ENCODE assay signal across 11 cellular contexts in genomic region chr19:46494115-46494935, GRCh38. TPM values are rescaled to one million over a fixed set of nuclear protein-coding genes. Genes with fewer than 3 reads are reported as not detected.
DNase-seq lines count a peak whose midpoint lies in the region; ATAC-seq, FAIRE-seq and TF ChIP-seq lines count a peak whose summit lies in the region.
"Had no signal": no experiment of that assay in that cellular context is flagged by ENCODE, and none has a peak within 500 bp of the region (broad histone marks: within the 10 kb centered on the region; RNA-seq: fewer than 3 reads in every experiment).

No MANE protein-coding gene starts in this region.

- POLR2A ChIA-PET in HepG2 (lab: Yijun Ruan, JAX): no interaction called here

- TF ChIP-seq CTCF in right lobe of liver (IDR thresholded peaks at IDR 0.05) (no peak), HepG2 (CRISPR knock-in tag; IDR thresholded peaks at IDR 0.05) (no peak), coronary artery (IDR thresholded peaks at IDR 0.05) (no peak), nephron progenitor cell (IDR thresholded peaks at IDR 0.05) (no peak)

- in situ Hi-C loops in HepG2 (cut with HindIII; ENCODE audit: extremely low pct_ligation_motif_present, low pct_unique_long_range_greater_than_20kb): no loop called here

- TF ChIP-seq RAD21 in HepG2 (CRISPR knock-in tag; IDR thresholded peaks at IDR 0.05): no peak

- DNase-seq in right lobe of liver (peak in 1 of 3 donors; percentile 20), HepG2 (ENCODE audit: low spot score) (no peak), coronary artery (ENCODE audit: low spot score) (no peak), nephron progenitor cell (no peak), H54 (ENCODE audit: insufficient read length, low spot score) (no peak), NOMO-1 treated with DMSO at 0.1 percent for 48 hours (lab: John Stamatoyannopoulos, UW; ENCODE audit: unreplicated experiment) (no peak), HuH-7 (ENCODE audit: low spot score) (no peak)
- DNase-seq in activated CD4-positive, CD25-positive, alpha-beta regulatory T cell treated with anti-CD3 and anti-CD28 coated beads, Interleukin-2, amount 50 U/mL, for 72 hours: no peak
- DNase-seq: NCI-H1436 treated with DMSO at 0.1 percent for 48 hours had no signal

- H2AFZ ChIP-seq in HepG2 (ENCODE audit: low read length): no peak overlapping the region

- H3K36me3 Mint-ChIP-seq in nephron progenitor cell (ENCODE audit: low read depth): peaks cover 8% of the 10 kb centered on the region

- H3K27ac ChIP-seq in right lobe of liver (no peak overlapping the region), HepG2 (ENCODE audit: extremely low read length, insufficient read depth, low read length) (no peak overlapping the region), coronary artery (no peak overlapping the region)

- no peaks in the 10 kb centered on the region for H4K20me1 ChIP-seq in HepG2 (ENCODE audit: insufficient read depth, low read length)

- no peak overlapping the region for H3K9ac ChIP-seq in HepG2 (ENCODE audit: insufficient read depth, low read depth, low read length)

- H3K4me3 ChIP-seq in right lobe of liver (peak overlapping the region; percentile 25 to 41 (median 26)), HepG2 (replicated peaks in 1 of 3; ENCODE audit: insufficient read depth in 1 of 3, low read depth in 2 of 3, low read length in 3 of 3) (no peak overlapping the region), coronary artery (peak overlapping the region; percentile 69)

- FAIRE-seq in HepG2 (lab: Jason Lieb, UNC) (no peak), H54 (lab: Jason Lieb, UNC) (no peak)
- FAIRE-seq: islet of Langerhans had no signal

- ATAC-seq in right lobe of liver: no peak
- ATAC-seq in HepG2: no peak

- BruUV-seq in HepG2 (replicated peaks; lab: Mats Ljungman, UMichigan): no TSS peak

- TF ChIP-seq EP300 in HepG2 (IDR thresholded peaks at IDR 0.05; ENCODE audit: low read depth in 2 of 2, low read length in 2 of 2) (no peak), HepG2 (CRISPR knock-in tag; IDR thresholded peaks at IDR 0.05; ENCODE audit: borderline replicate concordance) (no peak)

- H3K36me3 ChIP-seq in right lobe of liver (no peaks in the 10 kb centered on the region), HepG2 (replicated peaks in 1 of 2; ENCODE audit: control insufficient read depth in 1 of 2, insufficient read depth in 2 of 2, low read length in 2 of 2) (no peaks in the 10 kb centered on the region)
- H3K36me3 ChIP-seq: adrenal gland had no signal

- TF ChIP-seq POLR2A in right lobe of liver (IDR thresholded peaks at IDR 0.05) (no peak), HepG2 (IDR thresholded peaks at IDR 0.05; ENCODE audit: insufficient read depth in 1 of 2, low read depth in 2 of 2, low read length in 2 of 2) (no peak), H54 (IDR thresholded peaks at IDR 0.05; ENCODE audit: low read depth, low read length) (no peak)

- no peaks in the 10 kb centered on the region for H3K79me2 ChIP-seq in HepG2 (ENCODE audit: insufficient read depth, low read length)

- WGBS in right lobe of liver (ENCODE audit: insufficient coverage, low coverage, low lambda C conversion rate, missing lambda C conversion rate): 32% methylated on average over 29 of the region's 69 CpGs
- WGBS in HepG2 (ENCODE audit: low lambda C conversion rate): 75% methylated on average over 69 of the region's 69 CpGs

- H3K4me1 ChIP-seq in right lobe of liver (peaks cover 0 to 7% (median 0%) of the 10 kb centered on the region in 4 donors), HepG2 (ENCODE audit: insufficient read depth, low read length) (no peaks in the 10 kb centered on the region)

- intact Hi-C loops in right lobe of liver (cut with DNase I): loop anchor here (10.0 kb wide), 2 partner anchors 210 to 220 kb away; no protein-coding TSS in a partner anchor
- intact Hi-C loops in HepG2 (cut with micrococcal nuclease; ENCODE audit: unreplicated experiment): no loop called here

- peak overlapping the region; percentile 58 for H3K4me3 Mint-ChIP-seq in nephron progenitor cell

- CTCF ChIA-PET in HepG2 (lab: Yijun Ruan, JAX; ENCODE audit: low intra/inter-chr PET ratio, low total read pairs): no interaction called here

- H3K4me1 Mint-ChIP-seq in nephron progenitor cell: peaks cover 50% of the 10 kb centered on the region

- peaks cover 0 to 2% of the 10 kb centered on the region in 2 donors for H3K27me3 ChIP-seq in right lobe of liver
- peaks cover 5 to 25% of the 10 kb centered on the region in 2 experiments; a peak in 4 of 5 replicates for H3K27me3 ChIP-seq in HepG2 (ENCODE audit: control insufficient read depth in 1 of 2, insufficient read depth in 2 of 2, low read length in 2 of 2)
- H3K27me3 ChIP-seq: adrenal gland had no signal

- no peak overlapping the region for H3K27ac Mint-ChIP-seq in nephron progenitor cell

- no peaks in the 10 kb centered on the region for H3K9me3 ChIP-seq in right lobe of liver
- no peaks in the 10 kb centered on the region for H3K9me3 ChIP-seq in HepG2 (ENCODE audit: low read length)
- H3K9me3 ChIP-seq: adrenal gland had no signal

- H3K4me2 ChIP-seq in HepG2 (ENCODE audit: low read depth, low read length): no peak overlapping the region

- H3K27me3 Mint-ChIP-seq in nephron progenitor cell (ENCODE audit: low read depth, poor library complexity): peaks cover 66% of the 10 kb centered on the region

- H3K9me3 Mint-ChIP-seq in nephron progenitor cell: peaks cover 11% of the 10 kb centered on the region

TF ChIP-seq in HepG2, 621 proteins besides CTCF, POLR2A, EP300 and RAD21 (continues in another document):
- no peak for TF ChIP-seq ZFP82 (CRISPR knock-in tag; IDR thresholded peaks at IDR 0.05; ENCODE audit: borderline replicate concordance)

RNA-seq across cellular contexts. Expression of gene PNMA8B, which starts 1.3 kb away (rescaled TPM):
- total RNA-seq in right lobe of liver (under 1 TPM; 0.20 to 0.55 (median 0.33) TPM), HepG2 (2016; rRNA removed; fragmentation: Illumina TruSeq; extraction: Trizol) (not detected in 2 replicates)
- total RNA-seq in HepG2 (2016; cell fraction: cytosol; rRNA removed; fragmentation: Illumina TruSeq; extraction: Trizol; ENCODE audit: low read depth): not detected in 2 replicates
- not detected in 2 replicates for total RNA-seq in HepG2 (2016; cell fraction: insoluble cytoplasmic fraction; rRNA removed; fragmentation: Illumina TruSeq; extraction: Trizol)
- total RNA-seq in HepG2 (2016; cell fraction: membrane; rRNA removed; fragmentation: Illumina TruSeq; extraction: Trizol): not detected in 2 replicates
- not detected in 2 replicates for total RNA-seq in HepG2 (2016; cell fraction: nucleus; rRNA removed; fragmentation: Illumina TruSeq; extraction: Trizol)
- not detected in 2 replicates for polyA plus RNA-seq in HepG2 (2011; rRNA removed)
- not detected in 2 replicates for polyA plus RNA-seq in HepG2 (2011; cell fraction: cytosol; rRNA removed)
- polyA plus RNA-seq in HepG2 (2011; cell fraction: nucleus; rRNA removed): 0.02 TPM in 1 of 2 replicates, not detected in the other
- not detected in 2 replicates for polyA plus RNA-seq in HepG2 (2012)
- polyA plus RNA-seq in HepG2 (2016; cell fraction: cytosol; fragmentation: Illumina TruSeq; extraction: Trizol; ENCODE audit: low read depth): not detected in 2 replicates
- polyA plus RNA-seq in HepG2 (2016; cell fraction: insoluble cytoplasmic fraction; fragmentation: Illumina TruSeq; extraction: Trizol; ENCODE audit: low read depth): not detected in 2 replicates
- not detected in 2 replicates for polyA plus RNA-seq in HepG2 (2016; cell fraction: membrane; fragmentation: Illumina TruSeq; extraction: Trizol; ENCODE audit: low read depth)
- polyA plus RNA-seq in HepG2 (2016; cell fraction: nucleus; fragmentation: Illumina TruSeq; extraction: Trizol; ENCODE audit: insufficient read depth, low read depth): not detected in 2 replicates
- polyA minus RNA-seq in HepG2 (2011; rRNA and poly(A)+ RNA removed; ENCODE audit: low replicate concordance): 0.07 TPM in 1 of 2 replicates, not detected in the other
- polyA minus RNA-seq in HepG2 (2011; cell fraction: cytosol; rRNA and poly(A)+ RNA removed): not detected in 2 replicates
- polyA minus RNA-seq in HepG2 (2011; cell fraction: nucleus; rRNA and poly(A)+ RNA removed): not detected in 2 replicates

RNA-seq across cellular contexts. Expression of gene PNMA8A, which starts 23.0 kb away (rescaled TPM):
- total RNA-seq in right lobe of liver (under 1 TPM in 4 of 6 experiments, not detected in 2; 0.06 to 0.26 (median 0.23) TPM), HepG2 (2016; rRNA removed; fragmentation: Illumina TruSeq; extraction: Trizol) (0.44 and 0.51 TPM in 2 replicates)
- total RNA-seq in HepG2 (2016; cell fraction: cytosol; rRNA removed; fragmentation: Illumina TruSeq; extraction: Trizol; ENCODE audit: low read depth): 0.10 TPM in 1 of 2 replicates, not detected in the other
- total RNA-seq in HepG2 (2016; cell fraction: insoluble cytoplasmic fraction; rRNA removed; fragmentation: Illumina TruSeq; extraction: Trizol): 0.41 and 0.56 TPM in 2 replicates
- 0.28 and 0.52 TPM in 2 replicates for total RNA-seq in HepG2 (2016; cell fraction: membrane; rRNA removed; fragmentation: Illumina TruSeq; extraction: Trizol)
- total RNA-seq in HepG2 (2016; cell fraction: nucleus; rRNA removed; fragmentation: Illumina TruSeq; extraction: Trizol): 0.13 and 0.31 TPM in 2 replicates
- polyA plus RNA-seq in HepG2 (2011; rRNA removed): 0.13 TPM in 2 replicates
- 0.11 and 0.21 TPM in 2 replicates for polyA plus RNA-seq in HepG2 (2011; cell fraction: cytosol; rRNA removed)
- polyA plus RNA-seq in HepG2 (2011; cell fraction: nucleus; rRNA removed): 0.09 TPM in 1 of 2 replicates, not detected in the other
- polyA plus RNA-seq in HepG2 (2012): 0.15 and 0.33 TPM in 2 replicates
- polyA plus RNA-seq in HepG2 (2016; cell fraction: cytosol; fragmentation: Illumina TruSeq; extraction: Trizol; ENCODE audit: low read depth): 0.05 and 0.07 TPM in 2 replicates
- polyA plus RNA-seq in HepG2 (2016; cell fraction: insoluble cytoplasmic fraction; fragmentation: Illumina TruSeq; extraction: Trizol; ENCODE audit: low read depth): 0.50 and 0.56 TPM in 2 replicates
- polyA plus RNA-seq in HepG2 (2016; cell fraction: membrane; fragmentation: Illumina TruSeq; extraction: Trizol; ENCODE audit: low read depth): 0.05 and 0.08 TPM in 2 replicates
- polyA plus RNA-seq in HepG2 (2016; cell fraction: nucleus; fragmentation: Illumina TruSeq; extraction: Trizol; ENCODE audit: insufficient read depth, low read depth): 0.18 and 0.40 TPM in 2 replicates
- 0.46 TPM in 1 of 2 replicates, not detected in the other for polyA minus RNA-seq in HepG2 (2011; rRNA and poly(A)+ RNA removed; ENCODE audit: low replicate concordance)
- 0.18 TPM in 1 of 2 replicates, not detected in the other for polyA minus RNA-seq in HepG2 (2011; cell fraction: cytosol; rRNA and poly(A)+ RNA removed)
- not detected in 2 replicates for polyA minus RNA-seq in HepG2 (2011; cell fraction: nucleus; rRNA and poly(A)+ RNA removed)

Comparison
In these comparisons a context has a peak if more than half of its experiments do, and no peak if none do; other contexts are left out.
1. H3K4me3 ChIP-seq: peak in right lobe of liver (3 of 3) and coronary artery (single experiment); none in HepG2 (0 of 3).